In the genomic region with DNA sequence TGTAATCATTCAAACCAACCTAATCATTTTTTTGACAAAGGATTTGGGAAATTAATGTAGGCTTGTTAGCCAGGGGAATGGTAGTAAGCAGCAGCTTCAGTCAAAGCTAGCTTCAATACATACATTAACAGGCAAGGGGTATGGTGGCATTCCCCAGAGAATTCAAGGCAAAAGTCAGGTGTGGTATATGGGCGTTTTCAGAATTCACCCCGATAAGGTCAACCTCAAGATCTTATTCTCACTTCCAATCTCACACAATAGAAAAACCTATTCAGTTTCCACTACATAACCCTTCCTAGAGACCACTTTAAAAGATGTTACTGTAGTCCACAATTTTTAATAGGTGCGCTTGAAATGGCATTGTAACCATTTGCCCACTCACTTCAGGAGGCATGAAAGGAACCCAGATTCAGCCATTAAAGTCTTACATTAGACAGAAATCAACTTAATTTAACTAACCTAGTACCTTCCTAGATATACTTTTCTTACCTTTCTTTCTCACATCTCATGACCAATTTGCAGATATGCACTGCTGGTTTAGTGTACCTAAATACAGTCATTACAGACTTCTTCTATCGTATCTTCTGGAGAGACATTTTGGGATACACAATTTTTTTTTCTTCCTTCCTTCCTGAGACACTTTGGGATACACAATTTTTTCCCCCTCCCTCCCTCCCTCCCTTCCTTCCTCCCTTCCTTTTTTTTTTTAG, we compare ENCODE assay signal across 35 cellular contexts.
"Had no signal": no experiment of that assay in that cellular context is flagged by ENCODE, and none has a peak within 500 bp of the region (broad histone marks: within the 10 kb centered on the region; RNA-seq: fewer than 3 reads in every experiment).

No MANE protein-coding gene starts in this region.

- DNase-seq: activated B cell treated with CpG ODN at 0.5 μM for 24 hours; activated CD4-positive, alpha-beta memory T cell treated with anti-CD3 and anti-CD28 coated beads for 36 hours; activated CD4-positive, alpha-beta T cell treated with anti-CD3 and anti-CD28 coated beads for 4 hours; activated CD4-positive, alpha-beta T cell treated with anti-CD3 and anti-CD28 coated beads, Interleukin-2, amount 50 U/mL, for 1 hour; activated CD4-positive, CD25-positive, alpha-beta regulatory T cell treated with anti-CD3 and anti-CD28 coated beads, Interleukin-2, amount 50 U/mL, for 72 hours; activated CD8-positive, alpha-beta memory T cell treated with anti-CD3 and anti-CD28 coated beads, Interleukin-2, amount 50 U/mL, for 4 hours; activated gamma-delta T cell treated with Interleukin-2 at 50 U/mL for 16 hours; activated naive CD4-positive, alpha-beta T cell treated with anti-CD3 and anti-CD28 coated beads for 36 hours; activated T-cell treated with anti-CD3 and anti-CD28 coated beads for 4 hours; activated T-cell treated with anti-CD3 and anti-CD28 coated beads, Interleukin-2, amount 50 U/mL, for 4 hours; adrenal gland; body of pancreas; MG63; NCI-H1048; NCI-H1105 treated with DMSO at 0.1 percent for 48 hours; NCI-H1436; NCI-H1694; NCI-H1930; NCI-H2081 treated with DMSO at 0.1 percent for 48 hours; NCI-H226; NCI-H446 treated with DMSO at 0.1 percent for 48 hours; NCI-H524; NCI-H69; NCI-H82; Peyer's patch; RPMI8226; SHP77 treated with DMSO at 0.1 percent for 48 hours; SK-N-SH; T-helper 9 cell had no signal

- H3K27me3 ChIP-seq: adrenal gland, body of pancreas, breast epithelium, MG63, Peyer's patch, SJSA1 had no signal

- H3K9me3 ChIP-seq: adrenal gland, body of pancreas, breast epithelium, MG63, Peyer's patch, SJSA1, SK-N-SH had no signal

- H3K4me2 ChIP-seq: SK-N-SH had no signal

- H3K27ac Mint-ChIP-seq: activated B cell treated with CpG ODN at 0.5 μM for 24 hours; activated CD4-positive, alpha-beta memory T cell treated with anti-CD3 and anti-CD28 coated beads for 36 hours; activated naive CD4-positive, alpha-beta T cell treated with anti-CD3 and anti-CD28 coated beads for 36 hours; activated naive CD4-positive, alpha-beta T cell treated with anti-CD3 and anti-CD28 coated beads, Interleukin-2, amount 50 U/mL, for 72 hours; activated T-helper 1 cell treated with anti-CD3 and anti-CD28 coated beads, Interleukin-12 subunit alpha, Interleukin-12 subunit beta, Interleukin-2, Interleukin-4 antibody, amounts not matched to agents 30 ng/mL and 10 ng/mL and 1 ng/mL, durations not matched to agents 14 hours and 24 hours and 36 hours; T-helper 1 cell treated with Interleukin-12 subunit alpha and Interleukin-12 subunit beta and Interleukin-4 antibody, amounts not matched to agents 30 μg/mL and 1 μg/mL, for 36 hours had no signal

- H3K9me3 Mint-ChIP-seq: activated B cell treated with CpG ODN at 0.5 μM for 24 hours; activated CD4-positive, alpha-beta memory T cell treated with anti-CD3 and anti-CD28 coated beads for 36 hours; activated naive CD4-positive, alpha-beta T cell treated with anti-CD3 and anti-CD28 coated beads for 36 hours; activated naive CD4-positive, alpha-beta T cell treated with anti-CD3 and anti-CD28 coated beads, Interleukin-2, amount 50 U/mL, for 72 hours; activated T-cell treated with anti-CD3 and anti-CD28 coated beads, Interleukin-2, amount 50 U/mL, for 4 hours; activated T-helper 1 cell treated with anti-CD3 and anti-CD28 coated beads, Interleukin-12 subunit alpha, Interleukin-12 subunit beta, Interleukin-2, Interleukin-4 antibody, amounts not matched to agents 30 ng/mL and 10 ng/mL and 1 ng/mL, durations not matched to agents 14 hours and 24 hours and 36 hours; T-helper 1 cell treated with Interleukin-12 subunit alpha and Interleukin-12 subunit beta and Interleukin-4 antibody, amounts not matched to agents 30 μg/mL and 1 μg/mL, for 36 hours had no signal

- H3K4me3 Mint-ChIP-seq: activated B cell treated with CpG ODN at 0.5 μM for 24 hours; activated CD4-positive, alpha-beta memory T cell treated with anti-CD3 and anti-CD28 coated beads for 36 hours; activated naive CD4-positive, alpha-beta T cell treated with anti-CD3 and anti-CD28 coated beads for 36 hours; activated T-cell treated with anti-CD3 and anti-CD28 coated beads, Interleukin-2, amount 50 U/mL, for 4 hours; activated T-helper 1 cell treated with anti-CD3 and anti-CD28 coated beads, Interleukin-12 subunit alpha, Interleukin-12 subunit beta, Interleukin-2, Interleukin-4 antibody, amounts not matched to agents 30 ng/mL and 10 ng/mL and 1 ng/mL, durations not matched to agents 14 hours and 24 hours and 36 hours; T-helper 1 cell treated with Interleukin-12 subunit alpha and Interleukin-12 subunit beta and Interleukin-4 antibody, amounts not matched to agents 30 μg/mL and 1 μg/mL, for 36 hours had no signal

- H3K9ac ChIP-seq: SK-N-SH had no signal

- H3K4me3 ChIP-seq: adrenal gland, body of pancreas, breast epithelium, MG63, Peyer's patch, SJSA1 had no signal

- ATAC-seq: activated naive CD4-positive, alpha-beta T cell treated with anti-CD3 and anti-CD28 coated beads, Interleukin-2, amount 50 U/mL, for 72 hours; activated T-cell treated with anti-CD3 and anti-CD28 coated beads, Interleukin-2, amount 50 U/mL, for 4 hours; body of pancreas had no signal

- H3K27ac ChIP-seq: adrenal gland, body of pancreas, breast epithelium, Peyer's patch, SJSA1, VCaP had no signal

- H3K36me3 ChIP-seq: adrenal gland, breast epithelium, MG63, Peyer's patch, SJSA1 had no signal

- H3K4me1 ChIP-seq: adrenal gland, breast epithelium, Peyer's patch had no signal

- H3K36me3 Mint-ChIP-seq: activated CD4-positive, alpha-beta memory T cell treated with anti-CD3 and anti-CD28 coated beads for 36 hours had no signal
